ENCODE assay signal across 18 cellular contexts in genomic region chr19:31085125-31085524, GRCh38.
DNase-seq lines count a peak whose midpoint lies in the region; ATAC-seq and TF ChIP-seq lines count a peak whose summit lies in the region.
"Had no signal": no experiment of that assay in that cellular context is flagged by ENCODE, and none has a peak within 500 bp of the region (broad histone marks: within the 10 kb centered on the region; RNA-seq: fewer than 3 reads in every experiment).

No MANE protein-coding gene starts in this region.

- no peak for ATAC-seq in GM18502 (IDR thresholded peaks at IDR 0.05; ENCODE audit: poor library complexity, unreplicated experiment)
- ATAC-seq: CD8-positive, alpha-beta T cell; HepG2 had no signal

- no peak for TF ChIP-seq CTCF in fibroblast of mammary gland (conservative IDR thresholded peaks at IDR 0.05; ENCODE audit: control insufficient read depth, insufficient read depth, low read depth, low read length)

- DNase-seq in NOMO-1 (lab: John Stamatoyannopoulos, UW; ENCODE audit: unreplicated experiment in 2 of 2) = peak; percentile 37 to 42
- DNase-seq in NOMO-1 treated with dmso at 0.1 percent for 144 hours (lab: John Stamatoyannopoulos, UW; ENCODE audit: unreplicated experiment) = no peak
- peak; percentile 55 for DNase-seq in MV-4-11 (lab: John Stamatoyannopoulos, UW)
- DNase-seq in fibroblast of mammary gland (ENCODE audit: low read depth) = peak; percentile 1
- no peak for DNase-seq in stimulated activated CD4-positive, alpha-beta T cell treated with anti-CD3 and anti-CD28 coated beads, Interleukin-12 subunit alpha, Interleukin-12 subunit beta, amount 100 ng/mL, for 4 hours
- no peak for DNase-seq in activated CD8-positive, alpha-beta memory T cell treated with anti-CD3 and anti-CD28 coated beads, Interleukin-2, amount 50 U/mL, for 48 hours
- DNase-seq: 8988T; Calu3; CD8-positive, alpha-beta T cell; DMS 273 treated with DMSO at 0.1 percent for 48 hours; DMS53; DND-41; EL; GM23248 had no signal

- no peak overlapping the region for H3K4me3 ChIP-seq in fibroblast of mammary gland (ENCODE audit: control insufficient read depth, low read depth, low read length)
- H3K4me3 ChIP-seq: BLaER1 treated with 17β-estradiol and CSF1 and Interleukin-3, amounts not matched to agents 10 nM and 100 nM; GM23248; HAP-1 had no signal

Comparison
In these comparisons a context has a peak if more than half of its experiments do, and no peak if none do; other contexts are left out.
1. DNase-seq: peak in NOMO-1 (2 of 2), MV-4-11 (single experiment) and fibroblast of mammary gland (single experiment); none in NOMO-1 treated with dmso at 0.1 percent for 144 hours (single experiment), stimulated activated CD4-positive, alpha-beta T cell treated with anti-CD3 and anti-CD28 coated beads, Interleukin-12 subunit alpha, Interleukin-12 subunit beta, amount 100 ng/mL, for 4 hours (single experiment) and activated CD8-positive, alpha-beta memory T cell treated with anti-CD3 and anti-CD28 coated beads, Interleukin-2, amount 50 U/mL, for 48 hours (single experiment).